Comparison of ENCODE assay signal across 8 cellular contexts in the genomic region with DNA sequence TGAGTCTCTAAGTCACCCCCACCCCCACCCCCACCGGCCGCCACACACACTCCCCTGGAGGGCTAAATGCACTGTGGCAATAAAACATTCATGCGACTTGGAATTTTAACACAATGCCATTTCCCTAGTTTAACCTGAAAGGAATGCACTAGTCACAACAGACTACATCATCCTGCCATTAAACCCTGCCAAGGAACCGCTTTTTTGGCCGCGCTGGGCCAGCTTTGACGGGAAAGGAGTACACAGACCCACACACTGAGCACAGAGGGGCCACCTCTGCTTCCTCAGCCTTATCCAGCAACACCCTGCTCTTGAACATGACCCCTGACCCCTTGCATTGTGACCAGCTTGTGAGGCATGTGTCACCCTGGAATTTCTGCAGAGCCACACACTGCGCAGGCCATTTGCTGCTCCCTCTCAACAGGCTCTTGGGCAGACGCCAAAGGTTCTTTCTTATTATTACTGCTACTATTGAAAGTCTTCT.
A peak's percentile ranks its signal among the peaks of the same experiment; 100 is the strongest.
DNase-seq lines count a peak whose midpoint lies in the region; ATAC-seq and TF ChIP-seq lines count a peak whose summit lies in the region.

No MANE protein-coding gene starts in this region.

- H3K36me3 Mint-ChIP-seq in T-helper 2 cell treated with Interferon-gamma antibody and Interleukin-4, amounts not matched to agents 5 μg/mL and 100 μg/mL, for 36 hours (ENCODE audit: low read depth): no peaks in the 10 kb centered on the region

- intact Hi-C loops in gastrocnemius medialis (cut with DNase I; ENCODE audit: low total_unique reads): no loop called here

- peaks cover 5 to 11% of the 10 kb centered on the region in 2 donors for H3K4me1 ChIP-seq in gastrocnemius medialis

- peak overlapping the region; percentile 71 to 83 (median 80) for H3K27ac ChIP-seq in gastrocnemius medialis

- no peaks in the 10 kb centered on the region for H3K36me3 ChIP-seq in gastrocnemius medialis

- H3K27ac Mint-ChIP-seq in T-helper 2 cell treated with Interferon-gamma antibody and Interleukin-4, amounts not matched to agents 5 μg/mL and 100 μg/mL, for 36 hours: no peak overlapping the region

- peak overlapping the region; percentile 18 to 51 (median 30) for H3K4me3 ChIP-seq in gastrocnemius medialis

- in situ Hi-C loops in gastrocnemius medialis (cut with MboI; ENCODE audit: low sequenced_read_pairs in 4 of 4) (loop anchor here in 1 of 4 donors (25.0 kb wide), 1 partner anchor 368 kb away; no protein-coding TSS in a partner anchor), KBM-7 (cut with MboI; ENCODE audit: low pct_unique_long_range_greater_than_20kb, low sequenced_read_pairs) (no loop called here)

- ATAC-seq in gastrocnemius medialis: peak; percentile 83 to 88
- no peak for ATAC-seq in GM21390 (IDR thresholded peaks at IDR 0.05; ENCODE audit: unreplicated experiment)

- no peak for TF ChIP-seq CTCF in gastrocnemius medialis (IDR thresholded peaks at IDR 0.05 in 4 of 5, conservative IDR thresholded peaks at IDR 0.05 in 1 of 5)

- H3K27me3 ChIP-seq in gastrocnemius medialis: no peaks in the 10 kb centered on the region

- no peak for TF ChIP-seq POLR2A in gastrocnemius medialis (IDR thresholded peaks at IDR 0.05)

- no peaks in the 10 kb centered on the region for H3K9me3 ChIP-seq in gastrocnemius medialis

- peaks cover 5% of the 10 kb centered on the region for H3K9me3 Mint-ChIP-seq in T-helper 2 cell treated with Interferon-gamma antibody and Interleukin-4, amounts not matched to agents 5 μg/mL and 100 μg/mL, for 36 hours

- H3K4me1 Mint-ChIP-seq in T-helper 2 cell treated with Interferon-gamma antibody and Interleukin-4, amounts not matched to agents 5 μg/mL and 100 μg/mL, for 36 hours (ENCODE audit: low read depth): no peaks in the 10 kb centered on the region

- DNase-seq in HCEC 1CT (peak; percentile 94), amniotic stem cell (lab: John Stamatoyannopoulos, UW) (peak; percentile 50), hepatic stellate cell (ENCODE audit: low spot score) (peak; percentile 81), gastrocnemius medialis (peak; percentile 40 to 70), KBM-7 (no peak), cerebellar nuclear complex (lab: John Stamatoyannopoulos, UW) (no peak)
- DNase-seq in T-helper 2 cell treated with Interferon-gamma antibody and Interleukin-4, amounts not matched to agents 5 μg/mL and 100 μg/mL, for 36 hours (ENCODE audit: low spot score): no peak

- H3K4me3 Mint-ChIP-seq in T-helper 2 cell treated with Interferon-gamma antibody and Interleukin-4, amounts not matched to agents 5 μg/mL and 100 μg/mL, for 36 hours: no peak overlapping the region

- no peaks in the 10 kb centered on the region for H3K27me3 Mint-ChIP-seq in T-helper 2 cell treated with Interferon-gamma antibody and Interleukin-4, amounts not matched to agents 5 μg/mL and 100 μg/mL, for 36 hours (ENCODE audit: low read depth)

Comparison
In these comparisons a context has a peak if more than half of its experiments do, and no peak if none do; other contexts are left out.
1. DNase-seq: peak in HCEC 1CT (single experiment), amniotic stem cell (single experiment), hepatic stellate cell (single experiment) and gastrocnemius medialis (2 of 2); none in T-helper 2 cell treated with Interferon-gamma antibody and Interleukin-4, amounts not matched to agents 5 μg/mL and 100 μg/mL, for 36 hours (single experiment), KBM-7 (single experiment) and cerebellar nuclear complex (0 of 2).